ENCODE assay signal across 17 cellular contexts in genomic region chr2:180203972-180204371, GRCh38.
A peak's percentile ranks its signal among the peaks of the same experiment; 100 is the strongest.
DNase-seq lines count a peak whose midpoint lies in the region; ATAC-seq, FAIRE-seq and TF ChIP-seq lines count a peak whose summit lies in the region.
"Had no signal": no experiment of that assay in that cellular context is flagged by ENCODE, and none has a peak within 500 bp of the region (broad histone marks: within the 10 kb centered on the region; RNA-seq: fewer than 3 reads in every experiment).

No MANE protein-coding gene starts in this region.

- H3K27ac Mint-ChIP-seq in astrocyte (ENCODE audit: unreplicated experiment) (no peak overlapping the region), type B pancreatic cell (no peak overlapping the region), T-cell (no peak overlapping the region)
- H3K27ac Mint-ChIP-seq: activated naive CD4-positive, alpha-beta T cell treated with anti-CD3 and anti-CD28 coated beads, Interleukin-2, amount 50 U/mL, for 72 hours; H9 had no signal

- H3K36me3 ChIP-seq in astrocyte (ENCODE audit: insufficient read depth, low read length) (no peaks in the 10 kb centered on the region), pancreas (no peaks in the 10 kb centered on the region)
- H3K36me3 ChIP-seq: BLaER1, esophagus muscularis mucosa had no signal

- no peaks in the 10 kb centered on the region for H3K79me2 ChIP-seq in astrocyte (ENCODE audit: insufficient read depth, low read length)

- H3K4me3 ChIP-seq in astrocyte (ENCODE audit: insufficient read depth, low read depth, low read length) = no peak overlapping the region
- no peak overlapping the region for H3K4me3 ChIP-seq in foreskin fibroblast (ENCODE audit: low read depth in 1 of 2, low read length in 2 of 2)
- no peak overlapping the region for H3K4me3 ChIP-seq in pancreas
- H3K4me3 ChIP-seq: BLaER1, esophagus muscularis mucosa, SK-N-MC had no signal

- H4K20me1 ChIP-seq in astrocyte (ENCODE audit: insufficient read depth, low read length) = no peaks in the 10 kb centered on the region
- H4K20me1 ChIP-seq: BLaER1 had no signal

- no peak overlapping the region for H3K4me3 Mint-ChIP-seq in astrocyte (ENCODE audit: unreplicated experiment)
- H3K4me3 Mint-ChIP-seq in type B pancreatic cell = no peak overlapping the region
- no peak overlapping the region for H3K4me3 Mint-ChIP-seq in T-cell
- H3K4me3 Mint-ChIP-seq: H9 had no signal

- H3K27ac ChIP-seq in astrocyte (ENCODE audit: low read depth, low read length) = no peak overlapping the region
- no peak overlapping the region for H3K27ac ChIP-seq in pancreas
- H3K27ac ChIP-seq: BLaER1, esophagus muscularis mucosa, SK-N-MC had no signal

- no peak overlapping the region for H3K4me2 ChIP-seq in astrocyte (ENCODE audit: low read length)
- H3K4me2 ChIP-seq: BLaER1 had no signal

- H3K27me3 ChIP-seq in astrocyte (ENCODE audit: insufficient read depth, low read length) (no peaks in the 10 kb centered on the region), pancreas (no peaks in the 10 kb centered on the region)
- H3K27me3 ChIP-seq: BLaER1, esophagus muscularis mucosa had no signal

- peak; percentile 71 for DNase-seq in GM03348 (ENCODE audit: low spot score)
- peak; percentile 73 for DNase-seq in astrocyte (ENCODE audit: low read depth)
- peak; percentile 87 to 90 for DNase-seq in foreskin fibroblast
- peak in 1 of 6 donors; percentile 17 for DNase-seq in pancreas
- no peak for DNase-seq in type B pancreatic cell (ENCODE audit: extremely low spot score, unreplicated experiment)
- no peak for DNase-seq in T-cell
- DNase-seq in NCI-H2107 (lab: John Stamatoyannopoulos, UW) = no peak
- DNase-seq: DMS53; H9; stimulated activated CD4-positive, alpha-beta T cell treated with anti-CD3 and anti-CD28 coated beads, Interleukin-4, amount 100 ng/mL, for 4 hours; stimulated activated naive CD4-positive, alpha-beta T cell treated with Interleukin-2 at 50 U/mL for 16 hours had no signal

- CTCF ChIA-PET in T-cell (lab: Charles Lee) = no interaction called here

- ATAC-seq in pancreas = peak in 3 of 4 donors; percentile 49 to 52 (median 50)
- no peak for ATAC-seq in GM19328 (IDR thresholded peaks at IDR 0.05; ENCODE audit: unreplicated experiment)
- no peak for ATAC-seq in T-cell (replicated peaks in 1 of 4)
- ATAC-seq: activated naive CD4-positive, alpha-beta T cell treated with anti-CD3 and anti-CD28 coated beads, Interleukin-2, amount 50 U/mL, for 72 hours had no signal

- POLR2A ChIA-PET in T-cell (lab: Charles Lee) = no interaction called here

- 80 to 87% methylated on average over 2 of the region's 2 CpGs for WGBS in pancreas, 2 donors

- peaks cover 6% of the 10 kb centered on the region for H3K4me1 ChIP-seq in astrocyte (ENCODE audit: insufficient read depth, low read length)
- H3K4me1 ChIP-seq in pancreas = no peaks in the 10 kb centered on the region

- no peaks in the 10 kb centered on the region for H3K36me3 Mint-ChIP-seq in astrocyte (ENCODE audit: low read depth, unreplicated experiment)
- H3K36me3 Mint-ChIP-seq in type B pancreatic cell = no peaks in the 10 kb centered on the region
- no peaks in the 10 kb centered on the region for H3K36me3 Mint-ChIP-seq in T-cell
- H3K36me3 Mint-ChIP-seq: activated naive CD4-positive, alpha-beta T cell treated with anti-CD3 and anti-CD28 coated beads, Interleukin-2, amount 50 U/mL, for 72 hours had no signal

- H3K9me3 Mint-ChIP-seq in astrocyte (ENCODE audit: unreplicated experiment) = no peaks in the 10 kb centered on the region
- H3K9me3 Mint-ChIP-seq in type B pancreatic cell = no peaks in the 10 kb centered on the region
- no peaks in the 10 kb centered on the region for H3K9me3 Mint-ChIP-seq in T-cell
- H3K9me3 Mint-ChIP-seq: activated naive CD4-positive, alpha-beta T cell treated with anti-CD3 and anti-CD28 coated beads, Interleukin-2, amount 50 U/mL, for 72 hours had no signal

- no peak overlapping the region for H2AFZ ChIP-seq in astrocyte (ENCODE audit: low read depth, low read length)

- no peak for TF ChIP-seq CTCF in astrocyte (IDR thresholded peaks at IDR 0.05; ENCODE audit: insufficient read depth, low read depth, low read length)
- TF ChIP-seq CTCF in foreskin fibroblast (IDR thresholded peaks at IDR 0.05; ENCODE audit: low read depth, low read length) = no peak
- no peak for TF ChIP-seq CTCF in pancreas (IDR thresholded peaks at IDR 0.05)
- no peak for TF ChIP-seq CTCF in type B pancreatic cell (conservative IDR thresholded peaks at IDR 0.05)

- no peaks in the 10 kb centered on the region for H3K27me3 Mint-ChIP-seq in astrocyte (ENCODE audit: low read depth, unreplicated experiment)
- no peaks in the 10 kb centered on the region for H3K27me3 Mint-ChIP-seq in type B pancreatic cell
- no peaks in the 10 kb centered on the region for H3K27me3 Mint-ChIP-seq in T-cell

- H3K4me1 Mint-ChIP-seq in astrocyte (ENCODE audit: low read depth, unreplicated experiment) = peaks cover 32% of the 10 kb centered on the region
- H3K4me1 Mint-ChIP-seq in type B pancreatic cell (ENCODE audit: unreplicated experiment) = peaks cover 14% of the 10 kb centered on the region
- no peaks in the 10 kb centered on the region for H3K4me1 Mint-ChIP-seq in T-cell

- no peaks in the 10 kb centered on the region for H3K9me3 ChIP-seq in astrocyte (ENCODE audit: insufficient read depth, low read depth, low read length)
- no peaks in the 10 kb centered on the region for H3K9me3 ChIP-seq in pancreas
- H3K9me3 ChIP-seq: BLaER1, esophagus muscularis mucosa had no signal

- no peak overlapping the region for H3K9ac ChIP-seq in astrocyte (ENCODE audit: low read length)
- H3K9ac ChIP-seq: BLaER1 had no signal

- intact Hi-C loops in pancreas (cut with DNase I) = no loop called here

- FAIRE-seq in astrocyte (lab: Jason Lieb, UNC) = no peak
- no peak for FAIRE-seq in pancreas (lab: Jason Lieb, UNC)
- FAIRE-seq: GM12892 had no signal

Comparison
In these comparisons a context has a peak if more than half of its experiments do, and no peak if none do; other contexts are left out.
1. DNase-seq: peak in GM03348 (single experiment), astrocyte (single experiment) and foreskin fibroblast (2 of 2); none in type B pancreatic cell (single experiment), T-cell (0 of 34) and NCI-H2107 (single experiment).
2. ATAC-seq: peak in pancreas (3 of 4); none in GM19328 (single experiment) and T-cell (0 of 4).